ENCODE assay signal across 21 cellular contexts in the genomic region with DNA sequence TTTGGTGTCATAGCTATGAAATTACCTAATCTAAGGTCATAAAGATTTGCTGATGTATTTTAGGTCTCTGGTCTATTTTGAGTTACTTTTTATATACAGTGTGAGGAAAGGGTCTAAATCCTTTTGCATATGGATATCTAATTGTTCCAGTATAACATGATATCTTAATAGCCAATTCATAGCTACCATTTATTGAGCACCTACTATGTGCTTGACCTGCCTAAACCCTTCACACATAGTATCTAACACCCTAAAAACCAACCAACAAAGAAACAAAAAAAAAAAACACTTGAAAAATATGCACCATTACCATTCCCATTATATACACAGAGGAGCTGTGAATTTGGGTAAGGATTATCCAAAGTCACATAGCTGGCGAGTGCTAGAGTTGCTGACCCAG. TPM values are rescaled to one million over a fixed set of nuclear protein-coding genes. Genes with fewer than 3 reads are reported as not detected.
DNase-seq lines count a peak whose midpoint lies in the region; ATAC-seq and TF ChIP-seq lines count a peak whose summit lies in the region.
"Had no signal": no experiment of that assay in that cellular context is flagged by ENCODE, and none has a peak within 500 bp of the region (broad histone marks: within the 10 kb centered on the region; RNA-seq: fewer than 3 reads in every experiment).

No MANE protein-coding gene starts in this region.

- H3K9ac ChIP-seq in fibroblast of lung (ENCODE audit: insufficient read depth, low read length): no peak overlapping the region

- no peak for TF ChIP-seq POLR2A in sigmoid colon (IDR thresholded peaks at IDR 0.05)

- WGBS in sigmoid colon, 2 donors: 88 to 96% methylated on average over 1 of the region's 1 CpG

- no peak for TF ChIP-seq EP300 in sigmoid colon (IDR thresholded peaks at IDR 0.05)

- CTCF ChIA-PET in CD4-positive, alpha-beta T cell (lab: Charles Lee): no interaction called here

- ATAC-seq in CD4-positive, alpha-beta T cell (ENCODE audit: poor library complexity): no peak
- no peak for ATAC-seq in T-helper 17 cell

- H3K9me3 Mint-ChIP-seq in CD4-positive, alpha-beta T cell: no peaks in the 10 kb centered on the region
- H3K9me3 Mint-ChIP-seq: activated B cell treated with CpG ODN at 0.5 μM for 24 hours; activated T-helper 1 cell treated with anti-CD3 and anti-CD28 coated beads, Interleukin-12 subunit alpha, Interleukin-12 subunit beta, Interleukin-2, Interleukin-4 antibody, amounts not matched to agents 30 ng/mL and 10 ng/mL and 1 ng/mL, durations not matched to agents 14 hours and 24 hours and 36 hours; T-helper 1 cell treated with Interleukin-12 subunit alpha and Interleukin-12 subunit beta and Interleukin-4 antibody, amounts not matched to agents 30 μg/mL and 1 μg/mL, for 36 hours had no signal

- intact Hi-C loops in CD4-positive, alpha-beta T cell (cut with DNase I, micrococcal nuclease): no loop called here
- intact Hi-C loops in sigmoid colon (cut with DNase I): no loop called here

- POLR2A ChIA-PET in CD4-positive, alpha-beta T cell (lab: Charles Lee): interaction anchor here (2.2 kb wide), 1 partner anchor 37 kb away, joined by 7 read pairs; no protein-coding TSS in a partner anchor

- H3K4me3 Mint-ChIP-seq in CD4-positive, alpha-beta T cell: no peak overlapping the region
- H3K4me3 Mint-ChIP-seq in T-helper 17 cell: no peak overlapping the region
- H3K4me3 Mint-ChIP-seq: activated B cell treated with CpG ODN at 0.5 μM for 24 hours; activated T-helper 1 cell treated with anti-CD3 and anti-CD28 coated beads, Interleukin-12 subunit alpha, Interleukin-12 subunit beta, Interleukin-2, Interleukin-4 antibody, amounts not matched to agents 30 ng/mL and 10 ng/mL and 1 ng/mL, durations not matched to agents 14 hours and 24 hours and 36 hours; T-helper 1 cell treated with Interleukin-12 subunit alpha and Interleukin-12 subunit beta and Interleukin-4 antibody, amounts not matched to agents 30 μg/mL and 1 μg/mL, for 36 hours had no signal

- H3K4me1 ChIP-seq in fibroblast of lung (ENCODE audit: control insufficient read depth, extremely low read depth, insufficient read depth, low read length) (peaks cover 35% of the 10 kb centered on the region), sigmoid colon (peaks cover 0 to 56% (median 48%) of the 10 kb centered on the region in 4 donors)
- H3K4me1 ChIP-seq: Caco-2 had no signal

- no peaks in the 10 kb centered on the region for H3K79me2 ChIP-seq in fibroblast of lung (ENCODE audit: control insufficient read depth, insufficient read depth, low read length)

- DNase-seq in CD4-positive, alpha-beta T cell: no peak
- no peak for DNase-seq in T-helper 17 cell
- no peak for DNase-seq in fibroblast of lung (ENCODE audit: low read depth in 2 of 2)
- DNase-seq in sigmoid colon: no peak
- DNase-seq in T-helper 2 cell: no peak
- DNase-seq in GM20000 (ENCODE audit: low spot score): no peak
- no peak for DNase-seq in stimulated activated CD4-positive, alpha-beta T cell treated with anti-CD3 and anti-CD28 coated beads, Interleukin-4, amount 100 ng/mL, for 1 hour
- DNase-seq in DMS153 (lab: John Stamatoyannopoulos, UW): no peak
- DNase-seq: activated B cell treated with CpG ODN at 0.5 μM for 24 hours; activated CD8-positive, alpha-beta memory T cell treated with anti-CD3 and anti-CD28 coated beads for 24 hours; Caco-2; colonic mucosa; left cardiac atrium; mucosa of descending colon; NCI-H1105 treated with DMSO at 0.1 percent for 48 hours; NCI-H69; SHP77; stimulated activated CD4-positive, alpha-beta T cell treated with anti-CD3 and anti-CD28 coated beads, Interleukin-2, amount 100 ng/mL, for 48 hours; substantia nigra had no signal

- no peak overlapping the region for H3K27ac ChIP-seq in CD4-positive, alpha-beta T cell (ENCODE audit: low read depth, low read length)
- peak overlapping the region; percentile 100 for H3K27ac ChIP-seq in fibroblast of lung (ENCODE audit: insufficient read depth, low read length)
- H3K27ac ChIP-seq in sigmoid colon: peak overlapping the region; percentile 84 to 98 (median 91)

- no peaks in the 10 kb centered on the region for H3K9me3 ChIP-seq in CD4-positive, alpha-beta T cell (ENCODE audit: control insufficient read depth, low read length)
- H3K9me3 ChIP-seq in T-helper 17 cell (ENCODE audit: control insufficient read depth, low read length, poor library complexity, severe bottlenecking) (no peaks in the 10 kb centered on the region), fibroblast of lung (ENCODE audit: control insufficient read depth, insufficient read depth, low read depth, low read length) (no peaks in the 10 kb centered on the region), sigmoid colon (no peaks in the 10 kb centered on the region)
- H3K9me3 ChIP-seq: Caco-2, colonic mucosa, mucosa of descending colon had no signal

- peaks cover 3% of the 10 kb centered on the region for H3K36me3 ChIP-seq in fibroblast of lung (ENCODE audit: control insufficient read depth, insufficient read depth, low read length)
- H3K36me3 ChIP-seq in sigmoid colon: peaks cover 0 to 8% (median 4%) of the 10 kb centered on the region in 4 donors
- H3K36me3 ChIP-seq: colonic mucosa had no signal

- no peaks in the 10 kb centered on the region for H4K20me1 ChIP-seq in fibroblast of lung (ENCODE audit: control insufficient read depth, extremely low read depth, insufficient read depth, low read length)

- H3K36me3 Mint-ChIP-seq in CD4-positive, alpha-beta T cell (ENCODE audit: low read depth): peaks cover 45% of the 10 kb centered on the region
- peaks cover 13% of the 10 kb centered on the region for H3K36me3 Mint-ChIP-seq in T-helper 17 cell (ENCODE audit: low read depth)

- H3K4me3 ChIP-seq in fibroblast of lung (replicated peaks in 1 of 4; ENCODE audit: control extremely low read depth in 1 of 4, insufficient read depth in 1 of 4, low read depth in 3 of 4, low read length in 4 of 4) (no peak overlapping the region), sigmoid colon (no peak overlapping the region)
- H3K4me3 ChIP-seq: colonic mucosa, mucosa of descending colon had no signal

- no peak for TF ChIP-seq CTCF in CD4-positive, alpha-beta T cell (IDR thresholded peaks at IDR 0.05)
- TF ChIP-seq CTCF in fibroblast of lung (conservative IDR thresholded peaks at IDR 0.05 in 1 of 2, IDR thresholded peaks at IDR 0.05 in 1 of 2; ENCODE audit: low read depth in 1 of 2, low read length in 2 of 2) (no peak), sigmoid colon (IDR thresholded peaks at IDR 0.05) (no peak), GM20000 (IDR thresholded peaks at IDR 0.05; ENCODE audit: extremely low read depth, missing control alignments) (no peak)

- no peaks in the 10 kb centered on the region for H3K27me3 Mint-ChIP-seq in CD4-positive, alpha-beta T cell
- no peaks in the 10 kb centered on the region for H3K27me3 Mint-ChIP-seq in T-helper 17 cell
- H3K27me3 Mint-ChIP-seq: activated B cell treated with CpG ODN at 0.5 μM for 24 hours had no signal

- H3K27me3 ChIP-seq in CD4-positive, alpha-beta T cell (ENCODE audit: control insufficient read depth, insufficient read depth, low read length): no peaks in the 10 kb centered on the region
- H3K27me3 ChIP-seq in fibroblast of lung (ENCODE audit: control insufficient read depth, insufficient read depth, low read length) (no peaks in the 10 kb centered on the region), sigmoid colon (no peaks in the 10 kb centered on the region)
- H3K27me3 ChIP-seq: colonic mucosa had no signal

- H3K27ac Mint-ChIP-seq in CD4-positive, alpha-beta T cell: peak overlapping the region; percentile 98
- H3K27ac Mint-ChIP-seq in T-helper 17 cell: peak overlapping the region; percentile 69
- H3K27ac Mint-ChIP-seq: activated B cell treated with CpG ODN at 0.5 μM for 24 hours; activated T-helper 1 cell treated with anti-CD3 and anti-CD28 coated beads, Interleukin-12 subunit alpha, Interleukin-12 subunit beta, Interleukin-2, Interleukin-4 antibody, amounts not matched to agents 30 ng/mL and 10 ng/mL and 1 ng/mL, durations not matched to agents 14 hours and 24 hours and 36 hours; T-helper 1 cell treated with Interleukin-12 subunit alpha and Interleukin-12 subunit beta and Interleukin-4 antibody, amounts not matched to agents 30 μg/mL and 1 μg/mL, for 36 hours had no signal

- peaks cover 52% of the 10 kb centered on the region for H3K4me1 Mint-ChIP-seq in CD4-positive, alpha-beta T cell (ENCODE audit: low read depth)
- peaks cover 23% of the 10 kb centered on the region for H3K4me1 Mint-ChIP-seq in T-helper 17 cell

- no peak overlapping the region for H2AFZ ChIP-seq in fibroblast of lung (ENCODE audit: low read length)

- H3K4me2 ChIP-seq in fibroblast of lung (ENCODE audit: extremely low read depth, insufficient read depth, low read length): no peak overlapping the region

RNA-seq across cellular contexts. Expression of gene MTSS2, which starts 48.7 kb away (rescaled TPM):
- 10 to 100 TPM; 15.4 to 16.4 TPM for total RNA-seq in CD4-positive, alpha-beta T cell
- total RNA-seq in T-helper 17 cell (1 to 10 TPM; 4.4 to 6.9 TPM), fibroblast of lung (81.7 and 126 TPM in 2 replicates), sigmoid colon (10 to 100 TPM; 36.4 to 100.0 (median 60.7) TPM)
- polyA plus RNA-seq in fibroblast of lung (90.4 and 131 TPM in 2 replicates), sigmoid colon (10 to 100 TPM in 2 of 3 donors, 1 to 10 TPM in 1; 5.4 to 28.2 (median 10.9) TPM)
- 128 and 258 TPM in 2 replicates for polyA plus RNA-seq in fibroblast of lung (2012)
- polyA minus RNA-seq in fibroblast of lung (ENCODE audit: low replicate concordance): 86.5 and 259 TPM in 2 replicates
